In genomic region chr11:116691779-116692178, GRCh38 we compare ENCODE assay signal across 9 cellular contexts.
DNase-seq lines count a peak whose midpoint lies in the region; ATAC-seq and TF ChIP-seq lines count a peak whose summit lies in the region.
"Had no signal": no experiment of that assay in that cellular context is flagged by ENCODE, and none has a peak within 500 bp of the region (broad histone marks: within the 10 kb centered on the region; RNA-seq: fewer than 3 reads in every experiment).

No MANE protein-coding gene starts in this region.

- TF ChIP-seq CTCF in epithelial cell of proximal tubule (conservative IDR thresholded peaks at IDR 0.05; ENCODE audit: low read depth, low read length) (peak; percentile 84), neural cell (IDR thresholded peaks at IDR 0.05; ENCODE audit: poor library complexity, severe bottlenecking) (peak; percentile 96), thoracic aorta (IDR thresholded peaks at IDR 0.05) (peak; percentile 78)

- H3K27me3 ChIP-seq in neural cell (ENCODE audit: insufficient read depth, low read depth, low read length): no peaks in the 10 kb centered on the region
- H3K27me3 ChIP-seq in thoracic aorta (replicated peaks; ENCODE audit: insufficient read depth): no peaks in the 10 kb centered on the region
- H3K27me3 ChIP-seq: SJSA1 had no signal

- no peaks in the 10 kb centered on the region for H3K9me2 ChIP-seq in neural cell (ENCODE audit: insufficient read depth, low read length)

- H3K9me3 ChIP-seq in neural cell (ENCODE audit: low read length): no peaks in the 10 kb centered on the region
- no peaks in the 10 kb centered on the region for H3K9me3 ChIP-seq in thoracic aorta
- H3K9me3 ChIP-seq: SJSA1 had no signal

- peak; percentile 41 for DNase-seq in DMS79 (lab: John Stamatoyannopoulos, UW)
- peak; percentile 52 to 90 for DNase-seq in NCI-H526 (lab: John Stamatoyannopoulos, UW)
- peak in 2 of 3 experiments; percentile 40 to 52 for DNase-seq in activated CD8-positive, alpha-beta memory T cell treated with anti-CD3 and anti-CD28 coated beads for 48 hours (ENCODE audit: low read depth in 2 of 3, low spot score in 2 of 3)
- no peak for DNase-seq in epithelial cell of proximal tubule (ENCODE audit: low read depth)
- DNase-seq in thoracic aorta (ENCODE audit: low spot score): no peak
- no peak for DNase-seq in cortex of kidney (lab: John Stamatoyannopoulos, UW)

- TF ChIP-seq RAD21 in neural cell (conservative IDR thresholded peaks at IDR 0.05): peak; percentile 97

- H3F3A ChIP-seq in neural cell (ENCODE audit: insufficient read depth, low read length, poor library complexity, severe bottlenecking): no peaks in the 10 kb centered on the region

- H4K20me1 ChIP-seq in neural cell (ENCODE audit: insufficient read depth): no peaks in the 10 kb centered on the region

- H3K4me3 ChIP-seq in epithelial cell of proximal tubule (ENCODE audit: low read depth, low read length) (no peak overlapping the region), neural cell (ENCODE audit: low read length) (no peak overlapping the region), thoracic aorta (no peak overlapping the region)
- H3K4me3 ChIP-seq: SJSA1 had no signal

- ATAC-seq in HG02610 (IDR thresholded peaks at IDR 0.05; ENCODE audit: unreplicated experiment) (peak; percentile 65), thoracic aorta (ENCODE audit: insufficient number of reproducible peaks, low FRiP score, low read depth) (no peak)

- H3K4me1 ChIP-seq in thoracic aorta (ENCODE audit: control insufficient read depth in 1 of 2, low read depth in 2 of 2): no peaks in the 10 kb centered on the region
- H3K4me1 ChIP-seq: SJSA1 had no signal

- H3K36me3 ChIP-seq in neural cell (ENCODE audit: insufficient read depth, low read length): no peaks in the 10 kb centered on the region
- H3K36me3 ChIP-seq in thoracic aorta: no peaks in the 10 kb centered on the region
- H3K36me3 ChIP-seq: SJSA1 had no signal

- no peak overlapping the region for H2AFZ ChIP-seq in neural cell (ENCODE audit: low read depth, low read length)

- no peak overlapping the region for H3K27ac ChIP-seq in neural cell (ENCODE audit: low read length)
- H3K27ac ChIP-seq in thoracic aorta: no peak overlapping the region
- H3K27ac ChIP-seq: SJSA1 had no signal

- H3K79me2 ChIP-seq in neural cell (replicated peaks; ENCODE audit: insufficient read depth, low read length): no peaks in the 10 kb centered on the region

- TF ChIP-seq EP300 in neural cell (conservative IDR thresholded peaks at IDR 0.05; ENCODE audit: poor library complexity, severe bottlenecking): no peak

- H3K9ac ChIP-seq in neural cell (ENCODE audit: low read length): no peak overlapping the region

- H3K4me2 ChIP-seq in neural cell (ENCODE audit: low read length): no peak overlapping the region

TF ChIP-seq in neural cell, 6 proteins besides CTCF, POLR2A, EP300 and RAD21:
- TF ChIP-seq TAF1 (IDR thresholded peaks at IDR 0.05; ENCODE audit: low read depth) (no peak), MXI1 (conservative IDR thresholded peaks at IDR 0.05; ENCODE audit: poor library complexity, severe bottlenecking) (no peak), SMC3 (conservative IDR thresholded peaks at IDR 0.05; ENCODE audit: poor library complexity) (peak; percentile 95), EZH2 (IDR thresholded peaks at IDR 0.05; ENCODE audit: borderline replicate concordance, insufficient read depth, low read length, poor library complexity, severe bottlenecking) (no peak)

Comparison
In these comparisons a context has a peak if more than half of its experiments do, and no peak if none do; other contexts are left out.
1. DNase-seq: peak in DMS79 (single experiment), NCI-H526 (2 of 2) and activated CD8-positive, alpha-beta memory T cell treated with anti-CD3 and anti-CD28 coated beads for 48 hours (2 of 3); none in epithelial cell of proximal tubule (single experiment), thoracic aorta (single experiment) and cortex of kidney (single experiment).
2. Peak in every context shown above with its lines, with median percentiles within 50 percentile points of each other: CTCF ChIP-seq.